In genomic region chr11:109371444-109372176, GRCh38 we compare ENCODE assay signal across 25 cellular contexts. TPM values are rescaled to one million over a fixed set of nuclear protein-coding genes. Genes with fewer than 3 reads are reported as not detected.
"Had no signal": no experiment of that assay in that cellular context is flagged by ENCODE, and none has a peak within 500 bp of the region (broad histone marks: within the 10 kb centered on the region; RNA-seq: fewer than 3 reads in every experiment).

No MANE protein-coding gene starts in this region.

- DNase-seq: activated CD4-positive, alpha-beta T cell treated with anti-CD3 and anti-CD28 coated beads, Interleukin-2, amount 10 ng/mL, durations not matched to agents 7 days and 5 days; activated CD8-positive, alpha-beta T cell treated with anti-CD3 and anti-CD28 coated beads, Interleukin-2, amount 10 ng/mL, durations not matched to agents 7 days and 5 days; activated naive CD4-positive, alpha-beta T cell treated with Interleukin-2 at 50 U/mL for 16 hours; activated naive CD8-positive, alpha-beta T cell treated with anti-CD3 and anti-CD28 coated beads, Interleukin-2, amount 10 ng/mL, durations not matched to agents 7 days and 5 days; activated T-cell treated with anti-CD3 and anti-CD28 coated beads, Interleukin-2, amount 50 U/mL, for 24 hours; brain microvascular endothelial cell; foreskin keratinocyte; hippocampal formation; islet precursor cell; left colon; occipital lobe; retina; stimulated activated CD8-positive, alpha-beta memory T cell treated with anti-CD3 and anti-CD28 coated beads, Interleukin-4, amount 100 ng/mL, for 48 hours; stimulated activated naive CD4-positive, alpha-beta T cell; T1000 had no signal

- H3K4me3 ChIP-seq: coronary artery, esophagus muscularis mucosa, lung, tibial nerve had no signal

- H3K4me1 ChIP-seq: foreskin keratinocyte had no signal

- H3K27me3 ChIP-seq: brain microvascular endothelial cell, esophagus muscularis mucosa, tibial nerve had no signal

- H3K36me3 ChIP-seq: brain microvascular endothelial cell, esophagus muscularis mucosa, tibial nerve had no signal

- ATAC-seq: activated CD4-positive, CD25-positive, alpha-beta regulatory T cell treated with anti-CD3 and anti-CD28 coated beads, Interleukin-2, amount 50 U/mL, for 24 hours; activated CD8-positive, alpha-beta T cell treated with anti-CD3 and anti-CD28 coated beads, Interleukin-2, amount 10 ng/mL, durations not matched to agents 7 days and 5 days; foreskin keratinocyte; left colon had no signal

- H3K9me3 ChIP-seq: tibial nerve had no signal

- H3K27ac ChIP-seq: brain microvascular endothelial cell, coronary artery, esophagus muscularis mucosa, foreskin keratinocyte, tibial nerve had no signal

RNA-seq across cellular contexts. Expression of gene C11orf87, which starts 50.4 kb away (rescaled TPM):
- total RNA-seq: activated CD4-positive, alpha-beta T cell treated with anti-CD3 and anti-CD28 coated beads, Interleukin-2, amount 10 ng/mL, durations not matched to agents 7 days and 5 days; activated CD8-positive, alpha-beta T cell treated with anti-CD3 and anti-CD28 coated beads, Interleukin-2, amount 10 ng/mL, durations not matched to agents 7 days and 5 days; activated naive CD8-positive, alpha-beta T cell treated with anti-CD3 and anti-CD28 coated beads, Interleukin-2, amount 10 ng/mL, durations not matched to agents 7 days and 5 days; activated T-helper 2 cell treated with anti-CD3 and anti-CD28 coated beads, Interferon-gamma antibody, Interleukin-2, Interleukin-4, amounts not matched to agents 10 μg/mL and 5 μg/mL and 100 μg/mL, durations not matched to agents 14 hours and 24 hours and 36 hours; esophagus muscularis mucosa; foreskin keratinocyte; left colon; myocyte; posterior vena cava; subcutaneous adipose tissue; T-helper 1 cell treated with Interleukin-12 subunit alpha and Interleukin-12 subunit beta and Interleukin-4 antibody, amounts not matched to agents 30 ng/mL and 1 ng/mL, for 36 hours had no signal
- polyA plus RNA-seq: foreskin keratinocyte, lung had no signal
